Comparison of ENCODE assay signal across 15 cellular contexts in genomic region chr5:169182797-169183196, GRCh38.
DNase-seq lines count a peak whose midpoint lies in the region; ATAC-seq and TF ChIP-seq lines count a peak whose summit lies in the region.
"Had no signal": no experiment of that assay in that cellular context is flagged by ENCODE, and none has a peak within 500 bp of the region (broad histone marks: within the 10 kb centered on the region; RNA-seq: fewer than 3 reads in every experiment).

No MANE protein-coding gene starts in this region.

- no peak overlapping the region for H3K27ac ChIP-seq in HEK293 (ENCODE audit: extremely low read depth, low read depth, low read length)
- H3K27ac ChIP-seq: HL-60 had no signal

- in situ Hi-C loops in astrocyte of the cerebellum (cut with HindIII; ENCODE audit: low sequenced_read_pairs): no loop called here

- no peaks in the 10 kb centered on the region for H3K4me1 Mint-ChIP-seq in neural crest cell
- H3K4me1 Mint-ChIP-seq: CD4-positive, CD25-positive, alpha-beta regulatory T cell had no signal

- H3K9me3 Mint-ChIP-seq in neural crest cell: no peaks in the 10 kb centered on the region
- H3K9me3 Mint-ChIP-seq: CD4-positive, CD25-positive, alpha-beta regulatory T cell had no signal

- H3K36me3 ChIP-seq in HEK293 (ENCODE audit: control insufficient read depth in 2 of 2, insufficient read depth in 1 of 2, low read length in 2 of 2): no peaks in the 10 kb centered on the region
- H3K36me3 ChIP-seq: BE2C had no signal

- no peaks in the 10 kb centered on the region for H3K4me1 ChIP-seq in HEK293 (ENCODE audit: control insufficient read depth, insufficient read depth, low read length)

- POLR2A ChIA-PET in HEK293 (lab: Yijun Ruan, JAX): no interaction called here

- no peak overlapping the region for H3K4me3 ChIP-seq in AG10803 (ENCODE audit: low read length)
- no peak overlapping the region for H3K4me3 ChIP-seq in HEK293 (ENCODE audit: low read depth, low read length)
- no peak overlapping the region for H3K4me3 ChIP-seq in astrocyte of the cerebellum (ENCODE audit: low read depth, low read length)

- DNase-seq in AG10803 (ENCODE audit: low read depth) (peak; percentile 42), astrocyte of the cerebellum (ENCODE audit: low read depth) (peak; percentile 22), neural crest cell (ENCODE audit: low read depth, low spot score) (no peak), amygdala (lab: John Stamatoyannopoulos, UW) (no peak)
- DNase-seq: BE2C; C1 segment of cervical spinal cord; Caco-2; CD4-positive, CD25-positive, alpha-beta regulatory T cell; GOT3; H7 had no signal

- no peaks in the 10 kb centered on the region for H3K36me3 Mint-ChIP-seq in neural crest cell (ENCODE audit: low read depth)
- H3K36me3 Mint-ChIP-seq: CD4-positive, CD25-positive, alpha-beta regulatory T cell had no signal

- no peak for ATAC-seq in GM19397 (IDR thresholded peaks at IDR 0.05; ENCODE audit: unreplicated experiment)
- ATAC-seq in GM19395 (IDR thresholded peaks at IDR 0.05; ENCODE audit: unreplicated experiment): no peak
- ATAC-seq: HCT116 had no signal

- CTCF ChIA-PET in HEK293 (lab: Yijun Ruan, JAX): no interaction called here

- TF ChIP-seq CTCF in AG10803 (conservative IDR thresholded peaks at IDR 0.05; ENCODE audit: low read length) (no peak), HEK293 (tag by site-specific recombination; IDR thresholded peaks at IDR 0.05) (no peak), astrocyte of the cerebellum (IDR thresholded peaks at IDR 0.05; ENCODE audit: low read depth, low read length, missing control alignments) (no peak), neural crest cell (conservative IDR thresholded peaks at IDR 0.05) (no peak)

- no peaks in the 10 kb centered on the region for H3K27me3 Mint-ChIP-seq in neural crest cell (ENCODE audit: low read depth)

- peak overlapping the region; percentile 46 for H3K27ac Mint-ChIP-seq in neural crest cell (ENCODE audit: unreplicated experiment)
- H3K27ac Mint-ChIP-seq: CD4-positive, CD25-positive, alpha-beta regulatory T cell had no signal

- no peaks in the 10 kb centered on the region for H3K9me3 ChIP-seq in HEK293 (ENCODE audit: control insufficient read depth, insufficient read depth, low read depth, low read length)
- H3K9me3 ChIP-seq: BE2C, Caco-2 had no signal

- H3K4me3 Mint-ChIP-seq in neural crest cell: no peak overlapping the region
- H3K4me3 Mint-ChIP-seq: CD4-positive, CD25-positive, alpha-beta regulatory T cell had no signal

TF ChIP-seq in HEK293, 187 proteins besides CTCF, POLR2A, EP300 and RAD21:
- TF ChIP-seq, protein P1, sequence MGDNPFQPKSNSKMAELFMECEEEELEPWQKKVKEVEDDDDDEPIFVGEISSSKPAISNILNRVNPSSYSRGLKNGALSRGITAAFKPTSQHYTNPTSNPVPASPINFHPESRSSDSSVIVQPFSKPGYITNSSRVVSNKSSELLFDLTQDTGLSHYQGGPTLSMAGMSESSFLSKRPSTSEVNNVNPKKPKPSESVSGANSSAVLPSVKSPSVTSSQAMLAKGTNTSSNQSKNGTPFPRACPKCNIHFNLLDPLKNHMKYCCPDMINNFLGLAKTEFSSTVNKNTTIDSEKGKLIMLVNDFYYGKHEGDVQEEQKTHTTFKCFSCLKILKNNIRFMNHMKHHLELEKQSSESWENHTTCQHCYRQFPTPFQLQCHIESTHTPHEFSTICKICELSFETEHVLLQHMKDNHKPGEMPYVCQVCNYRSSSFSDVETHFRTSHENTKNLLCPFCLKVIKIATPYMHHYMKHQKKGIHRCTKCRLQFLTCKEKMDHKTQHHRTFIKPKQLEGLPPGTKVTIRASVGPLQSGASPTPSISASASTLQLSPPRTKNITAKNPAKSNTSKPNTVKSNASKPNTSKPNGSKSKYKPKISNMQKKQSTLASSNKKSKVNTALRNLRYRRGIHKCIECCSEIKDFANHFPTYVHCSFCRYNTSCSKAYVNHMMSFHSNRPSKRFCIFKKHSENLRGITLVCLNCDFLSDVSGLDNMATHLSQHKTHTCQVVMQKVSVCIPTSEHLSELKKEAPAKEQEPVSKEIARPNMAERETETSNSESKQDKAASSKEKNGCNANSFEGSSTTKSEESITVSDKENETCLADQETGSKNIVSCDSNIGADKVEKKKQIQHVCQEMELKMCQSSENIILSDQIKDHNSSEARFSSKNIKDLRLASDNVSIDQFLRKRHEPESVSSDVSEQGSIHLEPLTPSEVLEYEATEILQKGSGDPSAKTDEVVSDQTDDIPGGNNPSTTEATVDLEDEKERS (tag by site-specific recombination; IDR thresholded peaks at IDR 0.05): no peak
- peak; percentile 45; the same call in 1 of the 2 replicates for TF ChIP-seq SCRT1 (tag by site-specific recombination; IDR thresholded peaks at IDR 0.05; ENCODE audit: borderline replicate concordance)

Comparison
In these comparisons a context has a peak if more than half of its experiments do, and no peak if none do; other contexts are left out.
1. DNase-seq: peak in AG10803 (single experiment) and astrocyte of the cerebellum (single experiment); none in neural crest cell (single experiment) and amygdala (0 of 56).